In the genomic region with DNA sequence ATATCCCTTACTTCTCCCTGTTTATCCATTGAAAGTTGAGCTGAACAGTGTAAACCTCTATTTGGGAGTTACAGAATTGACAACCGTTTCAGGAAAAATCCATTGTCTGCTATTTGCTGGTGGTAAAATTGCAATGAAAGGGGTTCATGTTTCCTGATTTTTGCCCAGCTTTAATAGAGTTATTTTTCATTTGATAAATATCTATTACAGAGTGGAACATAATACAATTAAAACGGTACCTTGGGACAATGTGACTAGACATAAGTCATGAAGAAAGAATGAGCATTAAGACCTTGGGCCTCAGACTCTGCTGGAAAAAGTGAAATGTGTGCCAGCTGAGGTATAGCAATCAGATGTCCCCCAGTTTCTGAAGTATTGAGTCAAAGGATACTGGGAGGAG, we compare ENCODE assay signal across 28 cellular contexts.
"Had no signal": no experiment of that assay in that cellular context is flagged by ENCODE, and none has a peak within 500 bp of the region (broad histone marks: within the 10 kb centered on the region; RNA-seq: fewer than 3 reads in every experiment).

No MANE protein-coding gene starts in this region.

- H3K9me3 Mint-ChIP-seq: type B pancreatic cell had no signal

- H3K9me3 ChIP-seq: stomach, suprapubic skin, testis, thoracic aorta, thyroid gland, tibial artery, tibial nerve, transverse colon, upper lobe of left lung, upper lobe of right lung, uterus, vagina had no signal

- H3K27ac ChIP-seq: stomach, suprapubic skin, testis, thoracic aorta, thyroid gland, tibial artery, tibial nerve, transverse colon, upper lobe of left lung, upper lobe of right lung, uterus, vagina had no signal

- DNase-seq: stimulated activated CD4-positive, alpha-beta T cell treated with anti-CD3 and anti-CD28 coated beads, Interleukin-2, amount 100 ng/mL, for 48 hours; stimulated activated CD4-positive, alpha-beta T cell treated with anti-CD3 and anti-CD28 coated beads, Interleukin-4, amount 100 ng/mL, for 1 hour; stimulated activated CD4-positive, alpha-beta T cell treated with anti-CD3 and anti-CD28 coated beads, Interleukin-4, amount 100 ng/mL, for 24 hours; stimulated activated CD4-positive, alpha-beta T cell treated with anti-CD3 and anti-CD28 coated beads, Interleukin-4, amount 100 ng/mL, for 4 hours; stimulated activated CD8-positive, alpha-beta memory T cell treated with anti-CD3 and anti-CD28 coated beads, Interleukin-4, amount 100 ng/mL, for 48 hours; stimulated activated naive B cell treated with anti-CD40 and anti-IgM and Interleukin-4, amounts not matched to agents 10 μg/mL and 1 μg/mL and 100 μg/mL, for 72 hours; stimulated activated naive CD4-positive, alpha-beta T cell; stimulated activated naive CD4-positive, alpha-beta T cell treated with Interleukin-2 at 50 U/mL for 16 hours; stimulated activated naive CD8-positive, alpha-beta T cell treated with anti-CD3 and anti-CD28 coated beads, Interleukin-15, amount 100 ng/mL, for 72 hours; stimulated activated naive CD8-positive, alpha-beta T cell treated with anti-CD3 and anti-CD28 coated beads, Interleukin-15, Interleukin-2, amounts not matched to agents 100 U/mL and 50 U/mL, for 24 hours; stomach; substantia nigra; testis; thyroid gland; tibial artery; transverse colon; trophoblast cell; upper lobe of left lung; upper lobe of right lung; uterus had no signal

- H3K36me3 Mint-ChIP-seq: stimulated activated effector memory CD8-positive, alpha-beta T cell treated with anti-CD3 and anti-CD28 coated beads, Interleukin-12 subunit alpha, Interleukin-12 subunit beta, amount 100 ng/mL, for 72 hours; stimulated activated memory B cell treated with anti-CD40 and anti-IgM and Interleukin-4, amounts not matched to agents 10 μg/mL and 1 μg/mL and 100 μg/mL, for 72 hours; stimulated activated naive B cell treated with anti-CD40 and anti-IgM and Interleukin-4, amounts not matched to agents 10 μg/mL and 1 μg/mL and 100 μg/mL, for 72 hours; type B pancreatic cell had no signal

- H3K4me1 Mint-ChIP-seq: stimulated activated effector memory CD8-positive, alpha-beta T cell treated with anti-CD3 and anti-CD28 coated beads, Interleukin-12 subunit alpha, Interleukin-12 subunit beta, amount 100 ng/mL, for 72 hours; stimulated activated memory B cell treated with anti-CD40 and anti-IgM and Interleukin-4, amounts not matched to agents 10 μg/mL and 1 μg/mL and 100 μg/mL, for 72 hours; stimulated activated naive B cell treated with anti-CD40 and anti-IgM and Interleukin-4, amounts not matched to agents 10 μg/mL and 1 μg/mL and 100 μg/mL, for 72 hours; stimulated activated naive CD8-positive, alpha-beta T cell treated with anti-CD3 and anti-CD28 coated beads, Interleukin-15, amount 100 ng/mL, for 72 hours had no signal

- H3K4me3 Mint-ChIP-seq: stimulated activated effector memory CD8-positive, alpha-beta T cell treated with anti-CD3 and anti-CD28 coated beads, Interleukin-12 subunit alpha, Interleukin-12 subunit beta, amount 100 ng/mL, for 72 hours; stimulated activated memory B cell treated with anti-CD40 and anti-IgM and Interleukin-4, amounts not matched to agents 10 μg/mL and 1 μg/mL and 100 μg/mL, for 72 hours; stimulated activated naive B cell treated with anti-CD40 and anti-IgM and Interleukin-4, amounts not matched to agents 10 μg/mL and 1 μg/mL and 100 μg/mL, for 72 hours; stimulated activated naive CD8-positive, alpha-beta T cell treated with anti-CD3 and anti-CD28 coated beads, Interleukin-15, amount 100 ng/mL, for 72 hours; stimulated activated naive CD8-positive, alpha-beta T cell treated with anti-CD3 and anti-CD28 coated beads, Interleukin-15, Interleukin-2, amounts not matched to agents 100 ng/mL and 50 ng/mL, for 24 hours; type B pancreatic cell had no signal

- H3K4me1 ChIP-seq: stomach, suprapubic skin, testis, thyroid gland, tibial artery, tibial nerve, transverse colon, upper lobe of left lung, upper lobe of right lung, uterus, vagina had no signal

- H3K27me3 ChIP-seq: stomach, testis, thyroid gland, tibial artery, tibial nerve, transverse colon, upper lobe of left lung, upper lobe of right lung, uterus, vagina had no signal

- H3K36me3 ChIP-seq: stomach, suprapubic skin, thoracic aorta, thyroid gland, tibial artery, tibial nerve, transverse colon, upper lobe of left lung, upper lobe of right lung, uterus, vagina had no signal

- H3K27me3 Mint-ChIP-seq: stimulated activated memory B cell treated with anti-CD40 and anti-IgM and Interleukin-4, amounts not matched to agents 10 μg/mL and 1 μg/mL and 100 μg/mL, for 72 hours; stimulated activated naive B cell treated with anti-CD40 and anti-IgM and Interleukin-4, amounts not matched to agents 10 μg/mL and 1 μg/mL and 100 μg/mL, for 72 hours; stimulated activated naive CD8-positive, alpha-beta T cell treated with anti-CD3 and anti-CD28 coated beads, Interleukin-15, amount 100 ng/mL, for 72 hours had no signal

- ATAC-seq: stimulated activated effector memory CD8-positive, alpha-beta T cell treated with anti-CD3 and anti-CD28 coated beads, Interleukin-12 subunit alpha, Interleukin-12 subunit beta, amount 100 ng/mL, for 72 hours; stimulated activated memory B cell treated with anti-CD40 and anti-IgM and Interleukin-4, amounts not matched to agents 10 μg/mL and 1 μg/mL and 100 μg/mL, for 72 hours; stimulated activated naive B cell treated with anti-CD40 and anti-IgM and Interleukin-4, amounts not matched to agents 10 μg/mL and 1 μg/mL and 100 μg/mL, for 72 hours; stimulated activated naive CD8-positive, alpha-beta T cell treated with anti-CD3 and anti-CD28 coated beads, Interleukin-15, amount 100 ng/mL, for 72 hours; stimulated activated naive CD8-positive, alpha-beta T cell treated with anti-CD3 and anti-CD28 coated beads, Interleukin-15, Interleukin-2, amounts not matched to agents 100 U/mL and 50 U/mL, for 24 hours; upper lobe of right lung had no signal

- H3K27ac Mint-ChIP-seq: stimulated activated effector memory CD8-positive, alpha-beta T cell treated with anti-CD3 and anti-CD28 coated beads, Interleukin-12 subunit alpha, Interleukin-12 subunit beta, amount 100 ng/mL, for 72 hours; stimulated activated memory B cell treated with anti-CD40 and anti-IgM and Interleukin-4, amounts not matched to agents 10 μg/mL and 1 μg/mL and 100 μg/mL, for 72 hours; stimulated activated naive B cell treated with anti-CD40 and anti-IgM and Interleukin-4, amounts not matched to agents 10 μg/mL and 1 μg/mL and 100 μg/mL, for 72 hours; stimulated activated naive CD8-positive, alpha-beta T cell treated with anti-CD3 and anti-CD28 coated beads, Interleukin-15, amount 100 ng/mL, for 72 hours; stimulated activated naive CD8-positive, alpha-beta T cell treated with anti-CD3 and anti-CD28 coated beads, Interleukin-15, Interleukin-2, amounts not matched to agents 100 ng/mL and 50 ng/mL, for 24 hours; type B pancreatic cell had no signal

- H3K4me3 ChIP-seq: stomach, suprapubic skin, testis, thoracic aorta, thyroid gland, tibial artery, tibial nerve, transverse colon, upper lobe of left lung, upper lobe of right lung, uterus, vagina had no signal
